Comparison of ENCODE assay signal across 9 cellular contexts in the genomic region with DNA sequence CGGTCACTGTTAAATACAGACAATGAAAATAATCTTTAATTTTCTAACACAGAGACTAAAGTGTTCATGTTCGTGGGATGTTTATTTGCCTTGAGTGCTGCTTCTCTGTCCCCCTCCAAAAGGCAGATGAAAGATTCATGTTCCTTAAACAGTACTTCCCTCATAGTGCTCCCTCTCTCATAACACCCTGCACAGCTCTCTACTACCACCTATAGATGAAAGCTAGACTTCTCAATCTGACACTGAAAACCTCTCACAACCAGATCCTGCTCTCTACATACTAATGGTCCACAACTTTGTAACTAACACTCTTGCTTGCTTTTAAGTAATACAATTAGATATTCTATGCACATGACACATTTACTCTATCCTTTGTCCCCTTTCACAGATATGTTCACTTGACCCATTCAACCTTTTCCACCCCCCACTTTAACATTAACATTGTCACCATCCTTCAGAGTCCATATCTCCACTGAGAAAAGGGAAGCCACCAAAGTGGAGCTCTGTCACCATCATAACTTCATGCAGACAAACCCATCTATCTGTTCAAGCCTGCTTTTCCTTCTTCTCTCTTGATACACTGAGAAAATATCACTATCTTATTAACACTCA.
DNase-seq lines count a peak whose midpoint lies in the region; ATAC-seq and TF ChIP-seq lines count a peak whose summit lies in the region.
"Had no signal": no experiment of that assay in that cellular context is flagged by ENCODE, and none has a peak within 500 bp of the region (broad histone marks: within the 10 kb centered on the region; RNA-seq: fewer than 3 reads in every experiment).

No MANE protein-coding gene starts in this region.

- H3K4me1 ChIP-seq in HCT116 (ENCODE audit: control insufficient read depth in 1 of 2, insufficient read depth in 2 of 2, low read length in 2 of 2) (no peaks in the 10 kb centered on the region), mesendoderm (ENCODE audit: control insufficient read depth, low read depth, low read length) (no peaks in the 10 kb centered on the region)
- H3K4me1 ChIP-seq: BLaER1 had no signal

- no peak overlapping the region for H2AFZ ChIP-seq in HCT116 (ENCODE audit: low read depth, low read length, poor library complexity, severe bottlenecking)

- WGBS in mesendoderm (ENCODE audit: extremely low coverage, insufficient coverage, low lambda C conversion rate): no CpG with 5 or more reads among the region's 2 CpGs

- H3K9ac ChIP-seq in HCT116 (ENCODE audit: low read length) (no peak overlapping the region), mesendoderm (ENCODE audit: low read length) (no peak overlapping the region)
- H3K9ac ChIP-seq: BLaER1 had no signal

- intact Hi-C loops in HCT116 (cut with micrococcal nuclease): loop anchor here (1.0 to 5.0 kb wide), 3 partner anchors 342 to 1493 kb away; no protein-coding TSS in a partner anchor

- no peak overlapping the region for H3K18ac ChIP-seq in mesendoderm (ENCODE audit: low read length)

- no peak overlapping the region for H4K8ac ChIP-seq in mesendoderm (ENCODE audit: low read depth, low read length)

- H3K79me1 ChIP-seq in mesendoderm (ENCODE audit: low read length): no peaks in the 10 kb centered on the region

- no peaks in the 10 kb centered on the region for H3K9me3 ChIP-seq in HCT116 (ENCODE audit: control insufficient read depth in 1 of 2, insufficient read depth in 1 of 2, low read depth in 1 of 2, low read length in 2 of 2)
- H3K9me3 ChIP-seq: BLaER1 had no signal

- H4K20me1 ChIP-seq in HCT116 (ENCODE audit: insufficient read depth): no peaks in the 10 kb centered on the region
- H4K20me1 ChIP-seq: BLaER1 had no signal

- no peaks in the 10 kb centered on the region for H3K36me3 ChIP-seq in HCT116 (ENCODE audit: control insufficient read depth in 1 of 2, insufficient read depth in 2 of 2, low read length in 2 of 2)
- H3K36me3 ChIP-seq in mesendoderm (ENCODE audit: control insufficient read depth, insufficient read depth, low read length): no peaks in the 10 kb centered on the region
- H3K36me3 ChIP-seq: BLaER1 had no signal

- H3K56ac ChIP-seq in mesendoderm (ENCODE audit: low read length): no peak overlapping the region

- H3K4me3 ChIP-seq in HCT116 (replicated peaks in 1 of 2; ENCODE audit: low read depth in 1 of 2, low read length in 2 of 2) (no peak overlapping the region), mesendoderm (ENCODE audit: low read length) (no peak overlapping the region)
- H3K4me3 ChIP-seq: BLaER1 had no signal

- peak; percentile 51 to 82 (median 75); a peak in 5 of 6 replicates for TF ChIP-seq CTCF in HCT116 (IDR thresholded peaks at IDR 0.05 in 2 of 3, conservative IDR thresholded peaks at IDR 0.05 in 1 of 3; ENCODE audit: borderline replicate concordance in 1 of 3, insufficient read depth in 1 of 3, low read depth in 2 of 3, low read length in 2 of 3)

- H3K79me2 ChIP-seq in HCT116 (ENCODE audit: insufficient read depth, low read length): no peaks in the 10 kb centered on the region
- H3K79me2 ChIP-seq in mesendoderm (ENCODE audit: control insufficient read depth, insufficient read depth, low read length): no peaks in the 10 kb centered on the region

- H3K27ac ChIP-seq in HCT116 (ENCODE audit: low read depth, low read length) (no peak overlapping the region), mesendoderm (ENCODE audit: low read depth, low read length) (no peak overlapping the region)
- H3K27ac ChIP-seq: BLaER1 had no signal

- no peak overlapping the region for H2BK15ac ChIP-seq in mesendoderm (replicated peaks; ENCODE audit: low read depth)

- no peak overlapping the region for H2AK5ac ChIP-seq in mesendoderm (ENCODE audit: low read length)

- CTCF ChIA-PET in HCT116 (lab: Charles Lee): interaction anchor here (0.9 to 1.9 kb wide), 5 partner anchors 9 to 1500 kb away, joined by 3 to 7 read pairs (median 4); no protein-coding TSS in a partner anchor

- H2BK120ac ChIP-seq in mesendoderm (ENCODE audit: low read depth, low read length): no peak overlapping the region

- peak; percentile 96 for ATAC-seq in HCT116

- H3K23ac ChIP-seq in mesendoderm (ENCODE audit: low read length): no peak overlapping the region

- H3K4me2 ChIP-seq in HCT116 (ENCODE audit: low read length) (no peak overlapping the region), mesendoderm (ENCODE audit: low read length) (no peak overlapping the region)
- H3K4me2 ChIP-seq: BLaER1 had no signal

- DNase-seq in NCI-H146 (lab: John Stamatoyannopoulos, UW): peak; percentile 0
- no peak for DNase-seq in NCI-H146 treated with DMSO at 0.1 percent for 48 hours (lab: John Stamatoyannopoulos, UW; ENCODE audit: unreplicated experiment)
- peak; percentile 48 for DNase-seq in HCT116 (ENCODE audit: low read depth, low spot score)
- peak; percentile 43 for DNase-seq in NCI-H2029 treated with DMSO at 0.1 percent for 48 hours (lab: John Stamatoyannopoulos, UW)
- DNase-seq in cerebellar cortex (ENCODE audit: low spot score): peak; percentile 20
- peak; percentile 76 for DNase-seq in mesendoderm
- DNase-seq in NCI-H187 treated with DMSO at 0.1 percent for 48 hours (lab: John Stamatoyannopoulos, UW): no peak
- no peak for DNase-seq in cerebellum (ENCODE audit: low spot score)

- TF ChIP-seq POLR2A in HCT116 (IDR thresholded peaks at IDR 0.05; ENCODE audit: borderline replicate concordance, extremely low read depth, insufficient read depth, insufficient read length): no peak

- POLR2A ChIA-PET in HCT116 (lab: Charles Lee): no interaction called here

- H3K27me3 ChIP-seq in HCT116 (ENCODE audit: insufficient read depth, low read length) (no peaks in the 10 kb centered on the region), mesendoderm (ENCODE audit: insufficient read depth, low read length, poor library complexity) (no peaks in the 10 kb centered on the region)
- H3K27me3 ChIP-seq: BLaER1 had no signal

- BruUV-seq in HCT116 (replicated peaks; lab: Mats Ljungman, UMichigan): no TSS peak

- no peak overlapping the region for H3K4ac ChIP-seq in mesendoderm (ENCODE audit: low read depth, low read length)

- H2BK5ac ChIP-seq in mesendoderm (ENCODE audit: low read length): no peak overlapping the region

- TF ChIP-seq RAD21 in HCT116 (IDR thresholded peaks at IDR 0.05; ENCODE audit: low read depth): peak; percentile 76

- RAD21 ChIA-PET in HCT116 (lab: Charles Lee; ENCODE audit: low non-redundant PET in 1 of 2, low total read pairs in 2 of 2, uncharacterized antibody in 2 of 2, unreplicated experiment in 2 of 2): no interaction called here

- no peaks in the 10 kb centered on the region for H3K9me2 ChIP-seq in HCT116 (ENCODE audit: insufficient read depth)

- no peak overlapping the region for H4K5ac ChIP-seq in mesendoderm (ENCODE audit: low read length)

TF ChIP-seq in HCT116, 20 proteins besides CTCF, POLR2A, EP300 and RAD21:
- peak; percentile 18; the same call in 1 of the 2 replicates for TF ChIP-seq CBX3 (IDR thresholded peaks at IDR 0.05; ENCODE audit: low read depth)
- TF ChIP-seq ZNF274 (IDR thresholded peaks at IDR 0.05; ENCODE audit: low read depth, low read length): no peak
TF ChIP-seq in HCT116: peak in this region for 1.

Comparison
In these comparisons a context has a peak if more than half of its experiments do, and no peak if none do; other contexts are left out.
1. DNase-seq: peak in NCI-H146 (single experiment), HCT116 (single experiment), NCI-H2029 treated with DMSO at 0.1 percent for 48 hours (single experiment), cerebellar cortex (single experiment) and mesendoderm (single experiment); none in NCI-H146 treated with DMSO at 0.1 percent for 48 hours (single experiment), NCI-H187 treated with DMSO at 0.1 percent for 48 hours (single experiment) and cerebellum (single experiment).